Comparison of ENCODE assay signal across 10 cellular contexts in genomic region chr9:34363619-34364351, GRCh38. TPM values are rescaled to one million over a fixed set of nuclear protein-coding genes. Genes with fewer than 3 reads are reported as not detected.
DNase-seq lines count a peak whose midpoint lies in the region; ATAC-seq and TF ChIP-seq lines count a peak whose summit lies in the region.
"Had no signal": no experiment of that assay in that cellular context is flagged by ENCODE, and none has a peak within 500 bp of the region (broad histone marks: within the 10 kb centered on the region; RNA-seq: fewer than 3 reads in every experiment).

No MANE protein-coding gene starts in this region.

- no peaks in the 10 kb centered on the region for H3K23me2 ChIP-seq in H9 (ENCODE audit: insufficient read length, low read depth, low read length, poor library complexity, severe bottlenecking)

- H4K8ac ChIP-seq in H9 (replicated peaks; ENCODE audit: insufficient read length, low read depth, low read length) (no peak overlapping the region), trophoblast cell (ENCODE audit: low read depth, low read length) (no peak overlapping the region)

- peak overlapping the region; percentile 24 for H3K4me3 ChIP-seq in left ventricle myocardium inferior
- no peak overlapping the region for H3K4me3 ChIP-seq in trophoblast cell (ENCODE audit: low read depth, low read length)
- no peak overlapping the region for H3K4me3 ChIP-seq in BE2C (ENCODE audit: low read depth, low read length)

- no peak overlapping the region for H3K4ac ChIP-seq in H9 (ENCODE audit: low read depth, low read length)
- H3K4ac ChIP-seq in trophoblast cell (ENCODE audit: low read depth, low read length) = no peak overlapping the region

- peaks cover 7 to 20% of the 10 kb centered on the region in 2 experiments; a peak in 4 of 5 replicates for H3K9me3 Mint-ChIP-seq in H9
- peaks cover 0 to 3% (median 0%) of the 10 kb centered on the region in 3 donors for H3K9me3 Mint-ChIP-seq in T-cell

- H3K27ac Mint-ChIP-seq in H9 (peak overlapping the region; percentile 84 to 95 (median 89); a peak in 5 of 7 replicates), T-cell (peak overlapping the region; percentile 42 to 80)

- H2BK20ac ChIP-seq in H9 (ENCODE audit: low read depth, low read length, poor library complexity, severe bottlenecking) = no peak overlapping the region

- H4K20me1 ChIP-seq in H9 (ENCODE audit: control insufficient read depth, insufficient read depth, insufficient read length) = no peaks in the 10 kb centered on the region

- peak; percentile 57 for DNase-seq in H9
- DNase-seq in T-cell = peak in 3 of 34 experiments; percentile 4 to 9 (median 8)
- DNase-seq in left ventricle myocardium inferior = peak; percentile 49
- no peak for DNase-seq in trophoblast cell
- DNase-seq in BE2C = no peak
- DNase-seq in NCI-H226 = no peak
- no peak for DNase-seq in UCSD-AML1 (lab: John Stamatoyannopoulos, UW; ENCODE audit: unreplicated experiment)
- no peak for DNase-seq in GM03348 (ENCODE audit: low spot score)
- DNase-seq: NCI-H526 had no signal

- H3K79me2 ChIP-seq in H9 (ENCODE audit: insufficient read depth, low read length) (no peaks in the 10 kb centered on the region), trophoblast cell (ENCODE audit: control insufficient read depth, insufficient read depth, low read length, poor library complexity) (no peaks in the 10 kb centered on the region)

- no peak overlapping the region for H2BK12ac ChIP-seq in H9 (ENCODE audit: insufficient read length, low read depth, low read length)
- peak overlapping the region; percentile 42 for H2BK12ac ChIP-seq in trophoblast cell (ENCODE audit: low read length)

- peak overlapping the region; percentile 2 for H3K9ac ChIP-seq in H9 (ENCODE audit: extremely low read depth, insufficient read length, low read length)
- no peak overlapping the region for H3K9ac ChIP-seq in trophoblast cell (ENCODE audit: low read length)

- H3K79me1 ChIP-seq in H9 (ENCODE audit: insufficient read depth, low read depth, low read length, poor library complexity, severe bottlenecking) = no peaks in the 10 kb centered on the region
- peaks cover 15% of the 10 kb centered on the region for H3K79me1 ChIP-seq in trophoblast cell (ENCODE audit: low read length)

- H3K36me3 Mint-ChIP-seq in H9 (ENCODE audit: insufficient read depth in 1 of 3, low read depth in 3 of 3) (peaks cover 16 to 20% (median 17%) of the 10 kb centered on the region in 3 experiments; a peak in 6 of 7 replicates), T-cell (peaks cover 23% of the 10 kb centered on the region)

- no peak overlapping the region for H3T11ph ChIP-seq in H9 (ENCODE audit: low read length)

- H3K4me1 ChIP-seq in H9 (ENCODE audit: insufficient read depth, low read length) = peaks cover 24% of the 10 kb centered on the region
- peaks cover 27% of the 10 kb centered on the region for H3K4me1 ChIP-seq in left ventricle myocardium inferior
- peaks cover 20 to 21% of the 10 kb centered on the region in 2 experiments for H3K4me1 ChIP-seq in trophoblast cell (ENCODE audit: control insufficient read depth in 1 of 2, insufficient read depth in 2 of 2, low read length in 2 of 2)
- H3K4me1 ChIP-seq in BE2C = no peaks in the 10 kb centered on the region; the same call in 1 of the 2 replicates
- H3K4me1 ChIP-seq: Caco-2 had no signal

- H2BK5ac ChIP-seq in H9 (ENCODE audit: insufficient read length, low read length) (no peak overlapping the region), trophoblast cell (ENCODE audit: low read depth, low read length, poor library complexity) (peak overlapping the region; percentile 62)

- H3K14ac ChIP-seq in H9 (ENCODE audit: insufficient read depth, low read length) (peak overlapping the region; percentile 41; the same call in 1 of the 2 replicates), trophoblast cell (ENCODE audit: low read length) (peak overlapping the region; percentile 41)

- H2BK120ac ChIP-seq in H9 (ENCODE audit: low read depth, low read length, poor library complexity, severe bottlenecking) (no peak overlapping the region), trophoblast cell (ENCODE audit: insufficient read depth, low read length, poor library complexity) (peak overlapping the region; percentile 64)

- H3K18ac ChIP-seq in H9 (ENCODE audit: insufficient read length, low read depth, low read length) (no peak overlapping the region), trophoblast cell (ENCODE audit: low read length) (no peak overlapping the region)

- H2AK5ac ChIP-seq in H9 (ENCODE audit: insufficient read length, low read length) (no peak overlapping the region), trophoblast cell (ENCODE audit: low read length) (peak overlapping the region; percentile 68)

- no CpG with 5 or more reads among the region's 13 CpGs for WGBS in H9 (ENCODE audit: extremely low coverage, insufficient read length, low lambda C conversion rate)
- WGBS in trophoblast cell (ENCODE audit: extremely low coverage, insufficient coverage, insufficient read length) = no CpG with 5 or more reads among the region's 13 CpGs

- intact Hi-C loops in left ventricle myocardium inferior (cut with micrococcal nuclease) = no loop called here

- H3K4me3 Mint-ChIP-seq in H9 = peak overlapping the region; percentile 47 to 61
- H3K4me3 Mint-ChIP-seq in T-cell = peak overlapping the region in 2 of 3 donors; percentile 9 to 62

- H3K23ac ChIP-seq in H9 (ENCODE audit: insufficient read length, low read depth, low read length) = no peak overlapping the region
- H3K23ac ChIP-seq in trophoblast cell (ENCODE audit: low read length) = no peak overlapping the region

- peaks cover 25 to 26% of the 10 kb centered on the region in 2 experiments for H3K4me1 Mint-ChIP-seq in H9
- peaks cover 13 to 18% (median 14%) of the 10 kb centered on the region in 3 donors for H3K4me1 Mint-ChIP-seq in T-cell

- H3K27me3 Mint-ChIP-seq in H9 (ENCODE audit: low read depth) (peaks cover 14% of the 10 kb centered on the region), T-cell (no peaks in the 10 kb centered on the region)

- H3K4me2 ChIP-seq in H9 (ENCODE audit: insufficient read depth, insufficient read length, low read length) = peak overlapping the region; percentile 43
- H3K4me2 ChIP-seq in trophoblast cell (ENCODE audit: low read length) = no peak overlapping the region

- POLR2A ChIA-PET in T-cell (lab: Charles Lee) = no interaction called here

- H2BK15ac ChIP-seq in H9 (ENCODE audit: low read depth, low read length) = no peak overlapping the region

- peaks cover 3% of the 10 kb centered on the region for H3K36me3 ChIP-seq in left ventricle myocardium inferior
- peaks cover 4 to 6% of the 10 kb centered on the region in 2 experiments for H3K36me3 ChIP-seq in trophoblast cell (ENCODE audit: control insufficient read depth in 1 of 2, insufficient read depth in 2 of 2, low read length in 2 of 2)
- no peaks in the 10 kb centered on the region for H3K36me3 ChIP-seq in BE2C

- no peak overlapping the region for H4K12ac ChIP-seq in trophoblast cell (ENCODE audit: low read depth, low read length)

- CTCF ChIA-PET in T-cell (lab: Charles Lee) = interaction anchor here in 1 of 2 donors (1.2 kb wide), 1 partner anchor 10 kb away, joined by 5 read pairs; no protein-coding TSS in a partner anchor

- H4K91ac ChIP-seq in H9 (ENCODE audit: insufficient read length, low read depth, low read length) = no peak overlapping the region
- H4K91ac ChIP-seq in trophoblast cell (ENCODE audit: low read depth, low read length) = peak overlapping the region; percentile 70

- H2AFZ ChIP-seq in H9 (ENCODE audit: low read length) (peak overlapping the region; percentile 59), trophoblast cell (ENCODE audit: insufficient read depth, low read length, poor library complexity) (no peak overlapping the region)

- peak; percentile 58 to 89 (median 74) for ATAC-seq in T-cell (replicated peaks in 1 of 4)

- H3K27ac ChIP-seq in H9 (ENCODE audit: insufficient read length, low read depth, low read length) (no peak overlapping the region), left ventricle myocardium inferior (replicated peaks) (peak overlapping the region; percentile 74), trophoblast cell (ENCODE audit: low read depth, low read length) (peak overlapping the region; percentile 78)

- no peak for TF ChIP-seq CTCF in H9 (conservative IDR thresholded peaks at IDR 0.05)
- no peak for TF ChIP-seq CTCF in left ventricle myocardium inferior (IDR thresholded peaks at IDR 0.05; ENCODE audit: borderline replicate concordance)
- TF ChIP-seq CTCF in BE2C (IDR thresholded peaks at IDR 0.05; ENCODE audit: low read depth, low read length) = no peak

- no peak overlapping the region for H4K5ac ChIP-seq in H9 (ENCODE audit: insufficient read length, low read depth, low read length)

- H3K9me3 ChIP-seq in H9 (ENCODE audit: control insufficient read depth, low read depth, low read length) (no peaks in the 10 kb centered on the region), left ventricle myocardium inferior (replicated peaks) (no peaks in the 10 kb centered on the region), trophoblast cell (ENCODE audit: insufficient read depth, low read depth, low read length) (peaks cover 7% of the 10 kb centered on the region), BE2C (no peaks in the 10 kb centered on the region; the same call in 1 of the 2 replicates)

- no peak overlapping the region for H3K56ac ChIP-seq in H9 (ENCODE audit: insufficient read length, low read depth, low read length)

- H3K27me3 ChIP-seq in H9 (ENCODE audit: insufficient read depth, low read length) (no peaks in the 10 kb centered on the region), left ventricle myocardium inferior (ENCODE audit: low read depth) (no peaks in the 10 kb centered on the region), trophoblast cell (ENCODE audit: insufficient read depth, low read length) (no peaks in the 10 kb centered on the region), BE2C (no peaks in the 10 kb centered on the region)

RNA-seq across cellular contexts. Expression of gene MYORG, which starts 12.9 kb away (rescaled TPM):
- total RNA-seq in H9 (2021) = 5.6 and 5.7 TPM in 2 replicates
- total RNA-seq in T-cell = 1 to 10 TPM in 3 of 5 donors, under 1 TPM in 2; 0.72 to 2.3 (median 1.6) TPM
- total RNA-seq in left ventricle myocardium inferior = 6.3 TPM
- polyA plus RNA-seq in trophoblast cell (2013) = 23.9 and 24.2 TPM in 2 replicates
- 0.63 TPM for polyA plus RNA-seq in BE2C (2012; ENCODE audit: insufficient read depth, insufficient read length, low read depth)

RNA-seq across cellular contexts. Expression of gene NUDT2, which starts 34.4 kb away (rescaled TPM):
- 13.5 and 14.1 TPM in 2 replicates for total RNA-seq in H9 (2021)
- 10 to 100 TPM in 4 of 5 donors, 1 to 10 TPM in 1; 9.9 to 22.7 (median 17.4) TPM for total RNA-seq in T-cell
- 22.2 TPM for total RNA-seq in left ventricle myocardium inferior
- 10.6 and 10.8 TPM in 2 replicates for polyA plus RNA-seq in trophoblast cell (2013)
- 7.3 TPM for polyA plus RNA-seq in BE2C (2012; ENCODE audit: insufficient read depth, insufficient read length, low read depth)

RNA-seq across cellular contexts. Expression of gene KIF24, which starts 34.7 kb away (rescaled TPM):
- total RNA-seq in H9 (2021) (3.7 and 4.0 TPM in 2 replicates), T-cell (under 1 TPM; 0.15 to 0.41 (median 0.23) TPM), left ventricle myocardium inferior (0.63 TPM)
- 1.7 and 1.9 TPM in 2 replicates for polyA plus RNA-seq in trophoblast cell (2013)
- polyA plus RNA-seq in BE2C (2012; ENCODE audit: insufficient read depth, insufficient read length, low read depth) = 0.37 TPM

Comparison
In these comparisons a context has a peak if more than half of its experiments do, and no peak if none do; other contexts are left out.
1. DNase-seq: peak in H9 (single experiment) and left ventricle myocardium inferior (single experiment); none in trophoblast cell (0 of 2), BE2C (single experiment), NCI-H226 (single experiment), UCSD-AML1 (single experiment) and GM03348 (single experiment).